Comparison of ENCODE assay signal across 21 cellular contexts in the genomic region with DNA sequence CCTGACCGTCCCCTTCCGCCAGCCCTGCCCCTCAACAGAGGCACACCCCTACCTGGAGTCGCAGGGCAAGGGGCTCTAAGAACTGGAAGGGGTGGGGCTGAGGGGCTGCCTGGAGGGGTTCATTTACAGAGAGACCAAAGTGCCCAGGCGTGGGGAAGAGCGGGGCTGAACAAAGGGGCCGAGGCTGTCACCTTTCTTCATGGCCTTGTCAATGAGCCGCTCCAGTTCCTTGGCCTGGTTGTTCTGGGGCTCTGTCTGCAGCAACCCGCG. TPM values are rescaled to one million over a fixed set of nuclear protein-coding genes. Genes with fewer than 3 reads are reported as not detected.
DNase-seq lines count a peak whose midpoint lies in the region; TF ChIP-seq lines count a peak whose summit lies in the region.
"Had no signal": no experiment of that assay in that cellular context is flagged by ENCODE, and none has a peak within 500 bp of the region (broad histone marks: within the 10 kb centered on the region; RNA-seq: fewer than 3 reads in every experiment).

No MANE protein-coding gene starts in this region.

- H3K27me3 ChIP-seq in H7 (ENCODE audit: control insufficient read depth, insufficient read depth, low read length) (no peaks in the 10 kb centered on the region), adrenal gland (no peaks in the 10 kb centered on the region), suprapubic skin (no peaks in the 10 kb centered on the region), Karpas-422 (ENCODE audit: low read length) (no peaks in the 10 kb centered on the region)
- H3K27me3 ChIP-seq: foreskin keratinocyte had no signal

- WGBS in adrenal gland, 4 donors: 78 to 86% (median 83%) methylated on average over 6 to 9 of the region's 9 CpGs
- WGBS in suprapubic skin: 91% methylated on average over 9 of the region's 9 CpGs

- peaks cover 2% of the 10 kb centered on the region for H3K36me3 Mint-ChIP-seq in mesothelial cell of epicardium

- H3K4me3 Mint-ChIP-seq in mesothelial cell of epicardium: no peak overlapping the region
- H3K4me3 Mint-ChIP-seq: activated naive CD4-positive, alpha-beta T cell treated with anti-CD3 and anti-CD28 coated beads, Interleukin-2, amount 10 ng/mL, durations not matched to agents 7 days and 5 days; activated T-cell treated with anti-CD3 and anti-CD28 coated beads, Interleukin-2, amount 50 U/mL, for 72 hours; central memory CD8-positive, alpha-beta T cell; HFFc6 had no signal

- intact Hi-C loops in adrenal gland (cut with DNase I): no loop called here

- H3K36me3 ChIP-seq in H7 (replicated peaks; ENCODE audit: control insufficient read depth, insufficient read depth, low read length) (peaks cover 3% of the 10 kb centered on the region; the same call in 1 of the 2 replicates), adrenal gland (replicated peaks in 1 of 2) (peaks cover 0 to 27% of the 10 kb centered on the region in 2 donors), suprapubic skin (peaks cover 44% of the 10 kb centered on the region), Karpas-422 (ENCODE audit: insufficient read depth, low read length) (no peaks in the 10 kb centered on the region)

- TF ChIP-seq CTCF in adrenal gland (IDR thresholded peaks at IDR 0.05) (no peak), mesothelial cell of epicardium (IDR thresholded peaks at IDR 0.05; ENCODE audit: unreplicated experiment) (no peak), suprapubic skin (IDR thresholded peaks at IDR 0.05) (no peak)

- peaks cover 9% of the 10 kb centered on the region; the same call in 1 of the 2 replicates for H4K20me1 ChIP-seq in Karpas-422 (ENCODE audit: insufficient read depth, low read depth, low read length)

- no peak for TF ChIP-seq POLR2A in adrenal gland (IDR thresholded peaks at IDR 0.05)
- no peak for TF ChIP-seq POLR2A in suprapubic skin (IDR thresholded peaks at IDR 0.05)

- DNase-seq in H7 (peak; percentile 34), adrenal gland (no peak), mesothelial cell of epicardium (ENCODE audit: low spot score in 2 of 2, unreplicated experiment in 2 of 2) (no peak), suprapubic skin (ENCODE audit: low spot score in 2 of 2) (no peak), dedifferentiated amniotic fluid mesenchymal stem cell (ENCODE audit: extremely low spot score) (no peak), Karpas-422 (no peak), HUDEP-2 (lab: John Stamatoyannopoulos, UW; ENCODE audit: unreplicated experiment in 76 of 76) (no peak)
- DNase-seq: activated CD4-positive, alpha-beta T cell treated with anti-CD3 and anti-CD28 coated beads for 48 hours; activated naive CD4-positive, alpha-beta T cell treated with anti-CD3 and anti-CD28 coated beads, Interleukin-2, amount 10 ng/mL, durations not matched to agents 7 days and 5 days; activated T-cell treated with anti-CD3 and anti-CD28 coated beads, Interleukin-2, amount 50 U/mL, for 72 hours; DND-41; foreskin keratinocyte; HFFc6; NCI-H1048; NCI-H1930; NCI-H748 treated with DMSO at 0.1 percent for 48 hours; occipital lobe; substantia nigra had no signal

- H3K27me3 Mint-ChIP-seq in mesothelial cell of epicardium (ENCODE audit: low read depth): no peaks in the 10 kb centered on the region
- H3K27me3 Mint-ChIP-seq: activated naive CD4-positive, alpha-beta T cell treated with anti-CD3 and anti-CD28 coated beads, Interleukin-2, amount 10 ng/mL, durations not matched to agents 7 days and 5 days; central memory CD8-positive, alpha-beta T cell had no signal

- no peaks in the 10 kb centered on the region for H3K9me3 ChIP-seq in adrenal gland (replicated peaks in 1 of 3)
- H3K9me3 ChIP-seq in suprapubic skin: no peaks in the 10 kb centered on the region
- H3K9me3 ChIP-seq in Karpas-422 (ENCODE audit: low read length): no peaks in the 10 kb centered on the region

- H3K27ac Mint-ChIP-seq in mesothelial cell of epicardium: peak overlapping the region; percentile 98
- H3K27ac Mint-ChIP-seq: activated naive CD4-positive, alpha-beta T cell treated with anti-CD3 and anti-CD28 coated beads, Interleukin-2, amount 10 ng/mL, durations not matched to agents 7 days and 5 days; activated T-cell treated with anti-CD3 and anti-CD28 coated beads, Interleukin-2, amount 50 U/mL, for 72 hours; HFFc6 had no signal

- peaks cover 27% of the 10 kb centered on the region for H3K4me1 Mint-ChIP-seq in mesothelial cell of epicardium

- H3K27ac ChIP-seq in adrenal gland (peak overlapping the region in 4 of 5 donors; percentile 4 to 88 (median 56)), suprapubic skin (peak overlapping the region; percentile 11), Karpas-422 (ENCODE audit: low read length) (no peak overlapping the region)
- H3K27ac ChIP-seq: epithelial cell of prostate, foreskin keratinocyte had no signal

- H3K4me3 ChIP-seq in H7 (ENCODE audit: insufficient read depth, low read depth, low read length) (no peak overlapping the region), adrenal gland (no peak overlapping the region), suprapubic skin (no peak overlapping the region), Karpas-422 (ENCODE audit: low read length) (no peak overlapping the region)

- H3K4me2 ChIP-seq in Karpas-422 (ENCODE audit: low read depth, low read length, poor library complexity, severe bottlenecking): no peak overlapping the region

- peaks cover 26% of the 10 kb centered on the region for H3K79me2 ChIP-seq in Karpas-422 (ENCODE audit: low read length)

- TF ChIP-seq EP300 in suprapubic skin (IDR thresholded peaks at IDR 0.05): no peak

- H3K9me2 ChIP-seq in Karpas-422 (replicated peaks; ENCODE audit: insufficient read depth, low read length): no peaks in the 10 kb centered on the region

- H3K4me1 ChIP-seq in adrenal gland (replicated peaks in 1 of 2) (peaks cover 25 to 28% of the 10 kb centered on the region in 2 donors), suprapubic skin (peaks cover 51% of the 10 kb centered on the region), Karpas-422 (ENCODE audit: low read length) (peaks cover 11% of the 10 kb centered on the region)

- H2AFZ ChIP-seq in Karpas-422 (ENCODE audit: low read length): no peak overlapping the region

- H3K9me3 Mint-ChIP-seq in mesothelial cell of epicardium: no peaks in the 10 kb centered on the region
- H3K9me3 Mint-ChIP-seq: activated naive CD4-positive, alpha-beta T cell treated with anti-CD3 and anti-CD28 coated beads, Interleukin-2, amount 10 ng/mL, durations not matched to agents 7 days and 5 days; activated T-cell treated with anti-CD3 and anti-CD28 coated beads, Interleukin-2, amount 50 U/mL, for 72 hours; central memory CD8-positive, alpha-beta T cell; HFFc6 had no signal

- no peak overlapping the region for H3K9ac ChIP-seq in Karpas-422 (ENCODE audit: low read length)

RNA-seq across cellular contexts. Expression of a gene that starts 2.3 kb away (rescaled TPM):
- total RNA-seq in H7 (2014; rRNA removed; shearing (Covaris generic)): 4.2 and 6.1 TPM in 2 replicates
- total RNA-seq in adrenal gland: 1 to 10 TPM; 2.0 to 7.8 (median 3.5) TPM
- polyA plus RNA-seq in adrenal gland: 10 to 100 TPM in 1 of 3 donors, 1 to 10 TPM in 1, under 1 TPM in 1; 0.70 to 10.9 (median 6.5) TPM
- total RNA-seq in mesothelial cell of epicardium: 17.1 to 19.5 TPM (median 18.1 TPM) in 3 replicates
- 10 to 100 TPM in 3 of 4 donors, 1 to 10 TPM in 1; 6.7 to 19.8 (median 12.5) TPM for total RNA-seq in suprapubic skin
- 12.2 and 13.7 TPM in 2 replicates for total RNA-seq in Karpas-422 (2014; rRNA removed; shearing (Covaris generic); ENCODE audit: low replicate concordance)

RNA-seq across cellular contexts. Expression of a gene that starts 5.0 kb away (rescaled TPM):
- 141 and 151 TPM in 2 replicates for total RNA-seq in H7 (2014; rRNA removed; shearing (Covaris generic))
- total RNA-seq in adrenal gland: 100 to 1,000 TPM; 216 to 439 (median 286) TPM
- polyA plus RNA-seq in adrenal gland: 100 to 1,000 TPM; 158 to 230 (median 168) TPM
- 134 to 139 TPM (median 137 TPM) in 3 replicates for total RNA-seq in mesothelial cell of epicardium
- total RNA-seq in suprapubic skin: 100 to 1,000 TPM; 118 to 223 (median 198) TPM
- total RNA-seq in Karpas-422 (2014; rRNA removed; shearing (Covaris generic); ENCODE audit: low replicate concordance): 104 and 210 TPM in 2 replicates

RNA-seq across cellular contexts. Expression of a gene that starts 21.9 kb away (rescaled TPM):
- 58.9 and 83.3 TPM in 2 replicates for total RNA-seq in H7 (2014; rRNA removed; shearing (Covaris generic))
- total RNA-seq in adrenal gland: 100 to 1,000 TPM in 3 of 8 donors, 10 to 100 TPM in 5; 69.0 to 133 (median 92.2) TPM
- polyA plus RNA-seq in adrenal gland: 100 to 1,000 TPM in 2 of 3 donors, 10 to 100 TPM in 1; 34.7 to 228 (median 177) TPM
- total RNA-seq in mesothelial cell of epicardium: 52.8 to 57.7 TPM (median 54.9 TPM) in 3 replicates
- total RNA-seq in suprapubic skin: 10 to 100 TPM; 43.8 to 73.4 (median 66.9) TPM
- total RNA-seq in Karpas-422 (2014; rRNA removed; shearing (Covaris generic); ENCODE audit: low replicate concordance): 50.9 and 116 TPM in 2 replicates

RNA-seq across cellular contexts. Expression of a gene that starts 22.5 kb away (rescaled TPM):
- 41.9 and 48.3 TPM in 2 replicates for total RNA-seq in H7 (2014; rRNA removed; shearing (Covaris generic))
- total RNA-seq in adrenal gland (10 to 100 TPM; 29.1 to 62.2 (median 51.4) TPM), mesothelial cell of epicardium (65.8 to 66.9 TPM (median 66.4 TPM) in 3 replicates), suprapubic skin (10 to 100 TPM; 15.7 to 30.4 (median 22.7) TPM)
- 10 to 100 TPM; 35.4 to 59.8 (median 54.4) TPM for polyA plus RNA-seq in adrenal gland
- total RNA-seq in Karpas-422 (2014; rRNA removed; shearing (Covaris generic); ENCODE audit: low replicate concordance): 11.1 and 20.5 TPM in 2 replicates

RNA-seq across cellular contexts. Expression of a gene that starts 39.0 kb away (rescaled TPM):
- total RNA-seq in H7 (2014; rRNA removed; shearing (Covaris generic)): 0.52 and 1.00 TPM in 2 replicates
- not detected for total RNA-seq in adrenal gland
- polyA plus RNA-seq in adrenal gland: not detected
- not detected in 3 replicates for total RNA-seq in mesothelial cell of epicardium
- not detected for total RNA-seq in suprapubic skin
- total RNA-seq in Karpas-422 (2014; rRNA removed; shearing (Covaris generic); ENCODE audit: low replicate concordance): not detected in 2 replicates
- total RNA-seq: activated T-cell treated with anti-CD3 and anti-CD28 coated beads, Interleukin-2, amount 50 U/mL, for 72 hours; foreskin keratinocyte; HFFc6; LHCN-M2; occipital lobe had no signal
- polyA plus RNA-seq: foreskin keratinocyte had no signal
